In genomic region chr10:110498087-110498981, GRCh38 we compare ENCODE assay signal across 8 cellular contexts. TPM values are rescaled to one million over a fixed set of nuclear protein-coding genes. Genes with fewer than 3 reads are reported as not detected.
DNase-seq lines count a peak whose midpoint lies in the region; ATAC-seq and TF ChIP-seq lines count a peak whose summit lies in the region.

No MANE protein-coding gene starts in this region.

- peaks cover 28% of the 10 kb centered on the region for H3K79me2 ChIP-seq in smooth muscle cell (ENCODE audit: low read depth)

- H3K27me3 ChIP-seq in iPS-15b (ENCODE audit: control insufficient read depth, insufficient read depth, low read length) (peaks cover 30% of the 10 kb centered on the region), smooth muscle cell (ENCODE audit: low read depth) (no peaks in the 10 kb centered on the region)

- H3K4me2 ChIP-seq in smooth muscle cell = peak overlapping the region; percentile 88

- H3K4me1 ChIP-seq in iPS-15b (ENCODE audit: control insufficient read depth, insufficient read depth, low read length) (peaks cover 31% of the 10 kb centered on the region), smooth muscle cell (ENCODE audit: low read depth) (peaks cover 46% of the 10 kb centered on the region)

- peaks cover 11% of the 10 kb centered on the region for H3F3A ChIP-seq in smooth muscle cell (ENCODE audit: low read depth)

- peaks cover 32% of the 10 kb centered on the region for H4K20me1 ChIP-seq in smooth muscle cell (ENCODE audit: low read depth)

- H3K9me3 ChIP-seq in iPS-15b (ENCODE audit: control insufficient read depth, insufficient read depth, low read length) (no peaks in the 10 kb centered on the region), smooth muscle cell (replicated peaks; ENCODE audit: low read depth) (no peaks in the 10 kb centered on the region)

- H3K36me3 ChIP-seq in iPS-15b (ENCODE audit: control insufficient read depth, insufficient read depth, low read length) (peaks cover 8% of the 10 kb centered on the region), smooth muscle cell (ENCODE audit: low read depth) (no peaks in the 10 kb centered on the region)

- peak overlapping the region; percentile 60 for H3K4me3 ChIP-seq in iPS-15b (ENCODE audit: low read depth, low read length)
- H3K4me3 ChIP-seq in smooth muscle cell = peak overlapping the region; percentile 86

- H3K9ac ChIP-seq in iPS-15b (ENCODE audit: low read depth, low read length) (no peak overlapping the region), smooth muscle cell (ENCODE audit: low read depth) (peak overlapping the region; percentile 21)

- H2AFZ ChIP-seq in smooth muscle cell (ENCODE audit: low read depth) = no peak overlapping the region

- under 1% methylated on average over 102 of the region's 107 CpGs for WGBS in smooth muscle cell (ENCODE audit: low lambda C conversion rate)

- DNase-seq in AG20443 (ENCODE audit: low spot score) (peak; percentile 62), T follicular helper cell (ENCODE audit: low read depth) (peak; percentile 43), amniotic epithelial cell (ENCODE audit: low read depth) (peak; percentile 51), smooth muscle cell (lab: John Stamatoyannopoulos, UW; ENCODE audit: unreplicated experiment) (peak; percentile 50), SHP77 treated with DMSO at 0.1 percent for 48 hours (lab: John Stamatoyannopoulos, UW) (no peak)

- TF ChIP-seq CTCF in smooth muscle cell (IDR thresholded peaks at IDR 0.05; ENCODE audit: borderline replicate concordance, insufficient read depth, poor library complexity, severe bottlenecking) = no peak

- no peak overlapping the region for H3K27ac ChIP-seq in smooth muscle cell (ENCODE audit: low read depth)

- peak; percentile 6 for ATAC-seq in GM19025 (IDR thresholded peaks at IDR 0.05; ENCODE audit: low read depth, unreplicated experiment)
- peak; percentile 9 for ATAC-seq in HG03342 (IDR thresholded peaks at IDR 0.05; ENCODE audit: unreplicated experiment)

RNA-seq across cellular contexts. Expression of gene DUSP5, which starts 0.6 kb away (rescaled TPM):
- total RNA-seq in smooth muscle cell = 22.7 and 23.6 TPM in 2 replicates
- 13.6 and 22.6 TPM in 2 replicates for polyA plus RNA-seq in smooth muscle cell
